ENCODE assay signal across 9 cellular contexts in genomic region chr1:166884040-166884642, GRCh38. TPM values are rescaled to one million over a fixed set of nuclear protein-coding genes. Genes with fewer than 3 reads are reported as not detected.
DNase-seq lines count a peak whose midpoint lies in the region; ATAC-seq and TF ChIP-seq lines count a peak whose summit lies in the region.
"Had no signal": no experiment of that assay in that cellular context is flagged by ENCODE, and none has a peak within 500 bp of the region (broad histone marks: within the 10 kb centered on the region; RNA-seq: fewer than 3 reads in every experiment).

No MANE protein-coding gene starts in this region.

- H3K36me3 Mint-ChIP-seq in CD4-positive, CD25-positive, alpha-beta regulatory T cell, result no peaks in the 10 kb centered on the region
- H3K36me3 Mint-ChIP-seq in activated CD4-positive, alpha-beta T cell treated with anti-CD3 and anti-CD28 coated beads, Interleukin-2, amount 10 ng/mL, durations not matched to agents 24 days and 14 days (ENCODE audit: low read depth), result no peaks in the 10 kb centered on the region

- no peak overlapping the region for H3K4me3 Mint-ChIP-seq in CD4-positive, CD25-positive, alpha-beta regulatory T cell
- H3K4me3 Mint-ChIP-seq in activated CD4-positive, alpha-beta T cell treated with anti-CD3 and anti-CD28 coated beads, Interleukin-2, amount 10 ng/mL, durations not matched to agents 24 days and 14 days, result peak overlapping the region; percentile 5
- H3K4me3 Mint-ChIP-seq: central memory CD8-positive, alpha-beta T cell had no signal

- no peak overlapping the region for H3K27ac ChIP-seq in CD4-positive, CD25-positive, alpha-beta regulatory T cell (ENCODE audit: insufficient read depth, low read length, poor library complexity, severe bottlenecking)
- no peak overlapping the region for H3K27ac ChIP-seq in thoracic aorta

- H3K36me3 ChIP-seq in CD4-positive, CD25-positive, alpha-beta regulatory T cell (ENCODE audit: control insufficient read depth, insufficient read depth, low read length), result no peaks in the 10 kb centered on the region
- H3K36me3 ChIP-seq in thoracic aorta, result no peaks in the 10 kb centered on the region

- DNase-seq in CD4-positive, CD25-positive, alpha-beta regulatory T cell, result peak in 2 of 3 donors; percentile 16 to 36
- peak; percentile 76 for DNase-seq in activated CD4-positive, alpha-beta T cell treated with anti-CD3 and anti-CD28 coated beads, Interleukin-2, amount 10 ng/mL, durations not matched to agents 24 days and 14 days
- DNase-seq in epithelial cell of esophagus (ENCODE audit: low read depth) (peak; percentile 48), midbrain (lab: John Stamatoyannopoulos, UW) (peak; percentile 47), thoracic aorta (ENCODE audit: low spot score) (no peak), SW 1271 (lab: John Stamatoyannopoulos, UW) (no peak), HEK293T (ENCODE audit: extremely low spot score) (no peak)

- H3K9me3 ChIP-seq in CD4-positive, CD25-positive, alpha-beta regulatory T cell (ENCODE audit: control insufficient read depth in 2 of 2, low read length in 2 of 2), result no peaks in the 10 kb centered on the region
- H3K9me3 ChIP-seq in thoracic aorta, result no peaks in the 10 kb centered on the region

- peaks cover 64% of the 10 kb centered on the region for H3K27me3 Mint-ChIP-seq in CD4-positive, CD25-positive, alpha-beta regulatory T cell
- peaks cover 39% of the 10 kb centered on the region for H3K27me3 Mint-ChIP-seq in activated CD4-positive, alpha-beta T cell treated with anti-CD3 and anti-CD28 coated beads, Interleukin-2, amount 10 ng/mL, durations not matched to agents 24 days and 14 days

- ATAC-seq in CD4-positive, CD25-positive, alpha-beta regulatory T cell (ENCODE audit: low read depth in 2 of 2), result no peak
- ATAC-seq in HG03039 (IDR thresholded peaks at IDR 0.05; ENCODE audit: unreplicated experiment) (peak; percentile 47), thoracic aorta (ENCODE audit: insufficient number of reproducible peaks, low FRiP score, low read depth) (no peak)

- intact Hi-C loops in activated CD4-positive, alpha-beta T cell treated with anti-CD3 and anti-CD28 coated beads, Interleukin-2, amount 10 ng/mL, durations not matched to agents 24 days and 14 days (cut with micrococcal nuclease), result loop anchor here (1.0 kb wide), 1 partner anchor 175 kb away; no protein-coding TSS in a partner anchor

- no peak overlapping the region for H3K27ac Mint-ChIP-seq in CD4-positive, CD25-positive, alpha-beta regulatory T cell
- no peak overlapping the region for H3K27ac Mint-ChIP-seq in activated CD4-positive, alpha-beta T cell treated with anti-CD3 and anti-CD28 coated beads, Interleukin-2, amount 10 ng/mL, durations not matched to agents 24 days and 14 days

- peak; percentile 63 for TF ChIP-seq CTCF in epithelial cell of esophagus (IDR thresholded peaks at IDR 0.05; ENCODE audit: insufficient read depth, low read depth, low read length, missing control alignments)
- peak; percentile 73 for TF ChIP-seq CTCF in thoracic aorta (IDR thresholded peaks at IDR 0.05)

- no peak overlapping the region for H3K4me3 ChIP-seq in CD4-positive, CD25-positive, alpha-beta regulatory T cell (ENCODE audit: low read depth, low read length)
- no peak overlapping the region for H3K4me3 ChIP-seq in epithelial cell of esophagus (ENCODE audit: low read length)
- peak overlapping the region; percentile 42 for H3K4me3 ChIP-seq in thoracic aorta

- POLR2A ChIA-PET in HEK293T (lab: Yijun Ruan, JAX), result interaction anchor here (2.3 kb wide), 1 partner anchor 8 kb away, joined by 5 read pairs; the partner anchor contains the start of gene TADA1

- peaks cover 0 to 21% (median 8%) of the 10 kb centered on the region in 4 donors for H3K4me1 Mint-ChIP-seq in CD4-positive, CD25-positive, alpha-beta regulatory T cell
- H3K4me1 Mint-ChIP-seq in activated CD4-positive, alpha-beta T cell treated with anti-CD3 and anti-CD28 coated beads, Interleukin-2, amount 10 ng/mL, durations not matched to agents 24 days and 14 days, result peaks cover 16% of the 10 kb centered on the region

- H3K9me3 Mint-ChIP-seq in CD4-positive, CD25-positive, alpha-beta regulatory T cell, result peaks cover 0 to 8% (median 0%) of the 10 kb centered on the region in 7 donors
- H3K9me3 Mint-ChIP-seq in activated CD4-positive, alpha-beta T cell treated with anti-CD3 and anti-CD28 coated beads, Interleukin-2, amount 10 ng/mL, durations not matched to agents 24 days and 14 days, result no peaks in the 10 kb centered on the region
- H3K9me3 Mint-ChIP-seq: central memory CD8-positive, alpha-beta T cell had no signal

- H3K27me3 ChIP-seq in CD4-positive, CD25-positive, alpha-beta regulatory T cell (ENCODE audit: control insufficient read depth, insufficient read depth, low read length), result peaks cover 35% of the 10 kb centered on the region
- no peaks in the 10 kb centered on the region for H3K27me3 ChIP-seq in thoracic aorta (replicated peaks; ENCODE audit: insufficient read depth)

- CTCF ChIA-PET in HEK293T (lab: Yijun Ruan, JAX), result no interaction called here

- peaks cover 7% of the 10 kb centered on the region for H3K4me1 ChIP-seq in CD4-positive, CD25-positive, alpha-beta regulatory T cell (ENCODE audit: control insufficient read depth, insufficient read depth, low read length, poor library complexity, severe bottlenecking)
- H3K4me1 ChIP-seq in thoracic aorta (ENCODE audit: control insufficient read depth in 1 of 2, low read depth in 2 of 2), result peaks cover 4 to 9% of the 10 kb centered on the region in 2 donors

TF ChIP-seq in HEK293T, 16 proteins besides CTCF, POLR2A, EP300 and RAD21:
- TF ChIP-seq PKNOX1 (IDR thresholded peaks at IDR 0.05) (no peak), L3MBTL2 (conservative IDR thresholded peaks at IDR 0.05) (no peak), BHLHE40 (IDR thresholded peaks at IDR 0.05; ENCODE audit: borderline replicate concordance) (no peak), SUZ12 (IDR thresholded peaks at IDR 0.05) (no peak), TARDBP (IDR thresholded peaks at IDR 0.05) (no peak), ELF4 (IDR thresholded peaks at IDR 0.05) (no peak), SP1 (IDR thresholded peaks at IDR 0.05) (no peak), ARNT (IDR thresholded peaks at IDR 0.05) (no peak), FOXM1 (IDR thresholded peaks at IDR 0.05; ENCODE audit: borderline replicate concordance) (no peak), FOXA1 (IDR thresholded peaks at IDR 0.05) (no peak), LEF1 (IDR thresholded peaks at IDR 0.05; ENCODE audit: borderline replicate concordance) (no peak), HDGF (IDR thresholded peaks at IDR 0.05; ENCODE audit: borderline replicate concordance) (no peak), CTBP1 (IDR thresholded peaks at IDR 0.05; ENCODE audit: borderline replicate concordance) (no peak), FOXK2 (IDR thresholded peaks at IDR 0.05) (no peak), NFRKB (IDR thresholded peaks at IDR 0.05) (no peak), ZNF384 (IDR thresholded peaks at IDR 0.05) (no peak)

RNA-seq across cellular contexts. Expression of gene TADA1, which starts 8.1 kb away (rescaled TPM):
- total RNA-seq in CD4-positive, CD25-positive, alpha-beta regulatory T cell, result 12.7 TPM
- polyA plus RNA-seq in CD4-positive, CD25-positive, alpha-beta regulatory T cell, result 10 to 100 TPM; 14.5 to 21.4 (median 17.0) TPM
- 17.0 and 18.4 TPM in 2 replicates for total RNA-seq in activated CD4-positive, alpha-beta T cell treated with anti-CD3 and anti-CD28 coated beads, Interleukin-2, amount 10 ng/mL, durations not matched to agents 24 days and 14 days
- 1 to 10 TPM; 5.7 to 6.5 TPM for total RNA-seq in thoracic aorta

RNA-seq across cellular contexts. Expression of gene POGK, which starts 44.9 kb away (rescaled TPM):
- total RNA-seq in CD4-positive, CD25-positive, alpha-beta regulatory T cell, result 19.1 TPM
- polyA plus RNA-seq in CD4-positive, CD25-positive, alpha-beta regulatory T cell, result 10 to 100 TPM; 11.9 to 18.4 (median 13.2) TPM
- total RNA-seq in activated CD4-positive, alpha-beta T cell treated with anti-CD3 and anti-CD28 coated beads, Interleukin-2, amount 10 ng/mL, durations not matched to agents 24 days and 14 days, result 52.4 and 53.9 TPM in 2 replicates
- 10 to 100 TPM; 33.7 to 54.6 TPM for total RNA-seq in thoracic aorta

Comparison
In these comparisons a context has a peak if more than half of its experiments do, and no peak if none do; other contexts are left out.
1. DNase-seq: peak in CD4-positive, CD25-positive, alpha-beta regulatory T cell (2 of 3), activated CD4-positive, alpha-beta T cell treated with anti-CD3 and anti-CD28 coated beads, Interleukin-2, amount 10 ng/mL, durations not matched to agents 24 days and 14 days (single experiment), epithelial cell of esophagus (single experiment) and midbrain (single experiment); none in thoracic aorta (single experiment), SW 1271 (0 of 2) and HEK293T (single experiment).